In the genomic region with DNA sequence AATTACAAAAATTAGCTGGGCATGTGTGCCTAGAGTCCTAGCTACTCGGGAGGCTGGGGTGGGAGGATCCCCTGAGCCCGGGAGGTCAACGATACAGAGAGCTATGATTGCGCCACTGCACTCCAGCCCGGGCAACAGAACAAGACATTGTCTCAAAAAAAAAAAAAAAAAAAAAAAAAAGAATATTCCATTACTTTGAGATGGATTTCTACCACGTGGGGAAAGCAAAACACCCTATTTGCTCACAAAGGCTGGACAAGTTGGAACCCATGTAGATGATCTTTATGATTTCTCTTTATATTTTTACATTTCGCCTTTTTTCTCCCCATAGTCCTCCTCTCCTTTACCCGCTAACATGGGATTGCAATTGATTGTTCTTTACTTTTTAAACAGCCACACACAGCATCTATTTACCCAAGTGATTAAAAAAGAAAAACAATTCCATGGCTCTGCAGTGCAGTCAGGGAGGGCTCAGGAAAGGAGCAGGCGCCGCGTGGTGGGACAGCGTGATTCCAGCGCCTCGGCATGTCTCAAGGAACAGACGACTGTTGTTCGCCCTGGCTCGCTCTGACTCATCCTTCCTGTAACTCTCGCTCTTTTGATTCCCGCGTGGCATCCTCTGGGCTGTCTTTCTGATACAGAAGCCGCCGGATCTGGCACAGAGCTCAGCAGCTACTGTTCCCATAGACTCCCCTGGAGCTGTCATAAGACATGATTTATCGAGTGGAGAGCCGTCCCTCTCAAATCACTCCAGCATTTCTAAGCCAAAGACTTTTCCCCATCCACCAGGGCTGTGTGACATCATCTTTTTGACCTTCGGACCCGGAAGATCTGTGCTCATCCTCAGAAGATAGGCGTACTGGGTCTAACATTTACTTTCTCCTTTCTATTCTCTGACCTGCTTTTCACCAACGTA, we compare ENCODE assay signal across 9 cellular contexts.
A peak's percentile ranks its signal among the peaks of the same experiment; 100 is the strongest.
DNase-seq lines count a peak whose midpoint lies in the region; ATAC-seq, FAIRE-seq and TF ChIP-seq lines count a peak whose summit lies in the region.
"Had no signal": no experiment of that assay in that cellular context is flagged by ENCODE, and none has a peak within 500 bp of the region (broad histone marks: within the 10 kb centered on the region; RNA-seq: fewer than 3 reads in every experiment).

No MANE protein-coding gene starts in this region.

- H3K9me3 ChIP-seq in lung (ENCODE audit: control insufficient read depth in 2 of 2, insufficient read depth in 1 of 2, low read length in 1 of 2) = no peaks in the 10 kb centered on the region

- H3K27me3 ChIP-seq in dorsolateral prefrontal cortex (no peaks in the 10 kb centered on the region), lung (ENCODE audit: control insufficient read depth, insufficient read depth) (no peaks in the 10 kb centered on the region)

- TF ChIP-seq CTCF in dorsolateral prefrontal cortex (IDR thresholded peaks at IDR 0.05 in 54 of 56, conservative IDR thresholded peaks at IDR 0.05 in 2 of 56; ENCODE audit: low read depth in 1 of 56, partially characterized antibody in 56 of 56) (peak in 15 of 56 donors; percentile 4 to 34 (median 14)), lung (IDR thresholded peaks at IDR 0.05; ENCODE audit: control extremely low read depth, extremely low read depth) (no peak)

- H3K27ac ChIP-seq in dorsolateral prefrontal cortex = peak overlapping the region in 56 of 59 donors; percentile 3 to 92 (median 76)
- peak overlapping the region; percentile 10 to 34 for H3K27ac ChIP-seq in lung (ENCODE audit: low read depth in 1 of 2, low read length in 1 of 2)

- peak overlapping the region in 56 of 59 donors; percentile 2 to 62 (median 40) for H3K4me3 ChIP-seq in dorsolateral prefrontal cortex
- H3K4me3 ChIP-seq in lung = no peak overlapping the region

- ATAC-seq in lung (ENCODE audit: insufficient read depth, low FRiP score) (peak; percentile 62), HG02852 (IDR thresholded peaks at IDR 0.05; ENCODE audit: unreplicated experiment) (no peak), HG02623 (IDR thresholded peaks at IDR 0.05; ENCODE audit: unreplicated experiment) (no peak)

- H3K4me1 ChIP-seq in lung (ENCODE audit: control insufficient read depth in 2 of 2, insufficient read depth in 2 of 2, low read length in 2 of 2) = peaks cover 0 to 9% of the 10 kb centered on the region in 2 donors

- no peaks in the 10 kb centered on the region for H3K36me3 ChIP-seq in lung (ENCODE audit: control insufficient read depth in 2 of 2, insufficient read depth in 2 of 2, low read length in 2 of 2)

- peak; percentile 58 for FAIRE-seq in urothelium cell line (lab: Jason Lieb, UNC)
- FAIRE-seq: G401.6 had no signal

- DNase-seq in A172 (ENCODE audit: low spot score) = peak; percentile 97
- peak; percentile 87 for DNase-seq in LoVo (ENCODE audit: low spot score)
- peak; percentile 53 to 94 (median 84) for DNase-seq in dorsolateral prefrontal cortex
- DNase-seq in lung (ENCODE audit: low spot score) = peak; percentile 36
- DNase-seq in urothelium cell line (ENCODE audit: low spot score) = peak; percentile 95
- no peak for DNase-seq in activated naive CD4-positive, alpha-beta T cell treated with Interleukin-2 at 50 U/mL for 16 hours

- intact Hi-C loops in dorsolateral prefrontal cortex (cut with DNase I) = loop anchor here in 1 of 2 donors (10.0 kb wide), 3 partner anchors 121 to 321 kb away; no protein-coding TSS in a partner anchor

- 47 to 67% methylated on average over 28 of the region's 28 CpGs for WGBS in lung, 2 donors
